ENCODE assay signal across 8 cellular contexts in the genomic region with DNA sequence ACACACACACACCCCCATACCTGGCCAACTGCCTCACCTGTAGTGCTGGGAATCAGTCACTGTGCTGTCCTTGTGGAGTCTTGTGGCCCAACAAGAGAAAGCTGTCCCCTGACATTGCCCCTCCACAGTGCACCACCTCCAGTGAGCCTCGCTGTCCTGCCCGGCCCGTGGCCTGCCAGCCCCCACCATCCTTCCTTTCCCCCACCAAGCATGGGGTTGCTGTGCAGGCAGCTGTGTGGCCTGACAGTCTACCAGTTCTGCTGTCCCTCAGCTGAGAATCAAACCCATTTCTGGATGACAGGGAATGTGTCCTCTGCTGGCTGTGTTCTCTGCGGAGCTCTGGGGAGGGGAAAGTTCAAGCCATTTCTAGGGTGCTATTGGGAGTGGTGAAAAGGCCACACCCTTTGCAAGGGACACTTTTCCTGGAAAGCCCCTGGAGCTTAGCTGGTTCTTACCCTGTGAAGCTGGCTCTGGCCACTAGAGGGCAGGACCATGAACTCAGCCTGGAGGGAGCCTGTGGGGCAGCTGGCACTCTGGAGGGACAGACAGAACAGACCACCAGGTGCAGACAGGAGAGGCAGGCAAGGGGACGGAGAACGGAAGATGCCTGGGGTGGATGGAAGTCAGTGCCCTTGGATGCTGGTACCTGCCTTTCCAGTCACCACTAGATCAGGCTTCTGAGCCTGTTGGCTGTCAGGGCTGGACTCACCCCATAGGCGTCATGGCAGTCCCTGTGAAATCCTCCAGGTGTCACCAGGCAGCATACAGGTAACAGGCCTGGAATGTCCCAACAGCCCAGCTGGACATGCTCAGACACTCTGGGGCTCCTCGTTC. TPM values are rescaled to one million over a fixed set of nuclear protein-coding genes. Genes with fewer than 3 reads are reported as not detected.
DNase-seq lines count a peak whose midpoint lies in the region; ATAC-seq lines count a peak whose summit lies in the region.

No MANE protein-coding gene starts in this region.

- H3K27ac Mint-ChIP-seq in activated T-helper 2 cell treated with anti-CD3 and anti-CD28 coated beads, Interferon-gamma antibody, Interleukin-2, Interleukin-4, amounts not matched to agents 10 μg/mL and 5 μg/mL and 100 μg/mL, durations not matched to agents 14 hours and 24 hours and 36 hours = no peak overlapping the region

- no peaks in the 10 kb centered on the region for H3K9me3 Mint-ChIP-seq in activated T-helper 2 cell treated with anti-CD3 and anti-CD28 coated beads, Interferon-gamma antibody, Interleukin-2, Interleukin-4, amounts not matched to agents 10 μg/mL and 5 μg/mL and 100 μg/mL, durations not matched to agents 14 hours and 24 hours and 36 hours

- H3K27me3 Mint-ChIP-seq in activated T-helper 2 cell treated with anti-CD3 and anti-CD28 coated beads, Interferon-gamma antibody, Interleukin-2, Interleukin-4, amounts not matched to agents 10 μg/mL and 5 μg/mL and 100 μg/mL, durations not matched to agents 14 hours and 24 hours and 36 hours (ENCODE audit: low read depth) = peaks cover 3% of the 10 kb centered on the region

- intact Hi-C loops in activated T-helper 2 cell treated with anti-CD3 and anti-CD28 coated beads, Interferon-gamma antibody, Interleukin-2, Interleukin-4, amounts not matched to agents 10 μg/mL and 5 μg/mL and 100 μg/mL, durations not matched to agents 14 hours and 24 hours and 36 hours (cut with micrococcal nuclease) = no loop called here

- ATAC-seq in HG03432 (IDR thresholded peaks at IDR 0.05; ENCODE audit: unreplicated experiment) = peak; percentile 94

- DNase-seq in CD1c-positive myeloid dendritic cell (ENCODE audit: extremely low spot score) = peak; percentile 74
- peak; percentile 43 for DNase-seq in GM19238 (ENCODE audit: insufficient read length, low spot score)
- peak; percentile 76 for DNase-seq in RPMI8226
- peak; percentile 55 for DNase-seq in activated T-helper 2 cell treated with anti-CD3 and anti-CD28 coated beads, Interferon-gamma antibody, Interleukin-2, Interleukin-4, amounts not matched to agents 10 μg/mL and 5 μg/mL and 100 μg/mL, durations not matched to agents 14 hours and 24 hours and 36 hours (ENCODE audit: low spot score)
- peak; percentile 25 for DNase-seq in globus pallidus (ENCODE audit: low spot score)
- DNase-seq in pons (ENCODE audit: low spot score) = peak; percentile 42
- no peak for DNase-seq in ureter (ENCODE audit: low spot score)

- H3K4me1 Mint-ChIP-seq in activated T-helper 2 cell treated with anti-CD3 and anti-CD28 coated beads, Interferon-gamma antibody, Interleukin-2, Interleukin-4, amounts not matched to agents 10 μg/mL and 5 μg/mL and 100 μg/mL, durations not matched to agents 14 hours and 24 hours and 36 hours (ENCODE audit: low read depth) = peaks cover 4% of the 10 kb centered on the region

- no peak overlapping the region for H3K4me3 Mint-ChIP-seq in activated T-helper 2 cell treated with anti-CD3 and anti-CD28 coated beads, Interferon-gamma antibody, Interleukin-2, Interleukin-4, amounts not matched to agents 10 μg/mL and 5 μg/mL and 100 μg/mL, durations not matched to agents 14 hours and 24 hours and 36 hours (ENCODE audit: low read depth)

- H3K36me3 Mint-ChIP-seq in activated T-helper 2 cell treated with anti-CD3 and anti-CD28 coated beads, Interferon-gamma antibody, Interleukin-2, Interleukin-4, amounts not matched to agents 10 μg/mL and 5 μg/mL and 100 μg/mL, durations not matched to agents 14 hours and 24 hours and 36 hours (ENCODE audit: low read depth) = no peaks in the 10 kb centered on the region

RNA-seq across cellular contexts. Expression of gene MTPAP, which starts 10.5 kb away (rescaled TPM):
- total RNA-seq in activated T-helper 2 cell treated with anti-CD3 and anti-CD28 coated beads, Interferon-gamma antibody, Interleukin-2, Interleukin-4, amounts not matched to agents 10 μg/mL and 5 μg/mL and 100 μg/mL, durations not matched to agents 14 hours and 24 hours and 36 hours = 55.9 and 61.8 TPM in 2 replicates
- 37.4 TPM for total RNA-seq in ureter
